ENCODE assay signal across 8 cellular contexts in genomic region chr1:198157241-198157846, GRCh38. TPM values are rescaled to one million over a fixed set of nuclear protein-coding genes. Genes with fewer than 3 reads are reported as not detected.
A peak's percentile ranks its signal among the peaks of the same experiment; 100 is the strongest.
DNase-seq lines count a peak whose midpoint lies in the region; ATAC-seq and TF ChIP-seq lines count a peak whose summit lies in the region.

No MANE protein-coding gene starts in this region.

- CTCF ChIA-PET in A673 (lab: Charles Lee): no interaction called here

- H3K27me3 ChIP-seq in A673 (replicated peaks; ENCODE audit: insufficient read depth, low read depth, low read length, poor library complexity) (no peaks in the 10 kb centered on the region), WERI-Rb-1 (ENCODE audit: insufficient read depth, low read depth, severe bottlenecking) (no peaks in the 10 kb centered on the region), breast epithelium (no peaks in the 10 kb centered on the region), iPS-20b (ENCODE audit: insufficient read depth, low read length) (no peaks in the 10 kb centered on the region), skeletal muscle tissue (ENCODE audit: control insufficient read depth in 3 of 3, insufficient read depth in 3 of 3, low read length in 3 of 3) (no peaks in the 10 kb centered on the region)

- peak; percentile 97 for DNase-seq in A673 (ENCODE audit: low spot score)
- peak; percentile 81 for DNase-seq in NCI-H2171 (lab: John Stamatoyannopoulos, UW)
- peak; percentile 98 for DNase-seq in WERI-Rb-1
- DNase-seq in breast epithelium (ENCODE audit: low spot score in 2 of 2): peak; percentile 84 to 90

- POLR2A ChIA-PET in A673 (lab: Charles Lee; ENCODE audit: low non-redundant PET): no interaction called here

- H3K36me3 ChIP-seq in A673 (ENCODE audit: insufficient read depth, low read length, poor library complexity, severe bottlenecking): no peaks in the 10 kb centered on the region
- no peaks in the 10 kb centered on the region for H3K36me3 ChIP-seq in WERI-Rb-1
- H3K36me3 ChIP-seq in breast epithelium: no peaks in the 10 kb centered on the region
- H3K36me3 ChIP-seq in iPS-20b (ENCODE audit: insufficient read depth, low read depth, low read length): no peaks in the 10 kb centered on the region
- H3K36me3 ChIP-seq in skeletal muscle tissue (ENCODE audit: control insufficient read depth in 3 of 3, insufficient read depth in 3 of 3, low read length in 3 of 3): no peaks in the 10 kb centered on the region

- ATAC-seq in GM18861 (IDR thresholded peaks at IDR 0.05; ENCODE audit: unreplicated experiment): peak; percentile 31
- peak; percentile 40 for ATAC-seq in HG03108 (IDR thresholded peaks at IDR 0.05; ENCODE audit: unreplicated experiment)

- peak overlapping the region; percentile 84; the same call in 1 of the 2 replicates for H3K9ac ChIP-seq in iPS-20b (ENCODE audit: low read depth, low read length)
- peak overlapping the region; percentile 78 to 87 (median 84) for H3K9ac ChIP-seq in skeletal muscle tissue (ENCODE audit: low read depth in 1 of 3, low read length in 3 of 3)

- peak; percentile 37 for TF ChIP-seq POLR2A in breast epithelium (IDR thresholded peaks at IDR 0.05)

- H3K4me1 ChIP-seq in A673 (ENCODE audit: insufficient read depth, low read length, poor library complexity, severe bottlenecking) (peaks cover 35% of the 10 kb centered on the region), breast epithelium (peaks cover 0 to 6% of the 10 kb centered on the region in 2 donors), iPS-20b (ENCODE audit: insufficient read depth, low read length) (peaks cover 16% of the 10 kb centered on the region), skeletal muscle tissue (ENCODE audit: control insufficient read depth in 3 of 3, insufficient read depth in 3 of 3, low read length in 3 of 3) (peaks cover 24 to 42% (median 35%) of the 10 kb centered on the region in 3 donors)

- no TSS peak for BruUV-seq in A673 (replicated peaks; lab: Mats Ljungman, UMichigan)

- TF ChIP-seq CTCF in A673 (conservative IDR thresholded peaks at IDR 0.05; ENCODE audit: low read depth, low read length) (no peak), WERI-Rb-1 (IDR thresholded peaks at IDR 0.05; ENCODE audit: low read depth, low read length) (no peak), breast epithelium (IDR thresholded peaks at IDR 0.05) (peak in 1 of 3 donors; percentile 6)

- H3K9me3 ChIP-seq in A673 (ENCODE audit: low read depth, low read length, poor library complexity, severe bottlenecking) (no peaks in the 10 kb centered on the region), WERI-Rb-1 (ENCODE audit: severe bottlenecking) (no peaks in the 10 kb centered on the region), breast epithelium (no peaks in the 10 kb centered on the region), iPS-20b (ENCODE audit: insufficient read depth, low read depth, low read length) (no peaks in the 10 kb centered on the region), skeletal muscle tissue (ENCODE audit: control insufficient read depth in 3 of 3, low read length in 3 of 3) (no peaks in the 10 kb centered on the region)

- H3K4me3 ChIP-seq in A673 (ENCODE audit: low read depth, low read length, poor library complexity, severe bottlenecking) (peak overlapping the region; percentile 92), WERI-Rb-1 (ENCODE audit: low read depth, low read length) (peak overlapping the region; percentile 75), breast epithelium (peak overlapping the region; percentile 94 to 100 (median 98)), iPS-20b (ENCODE audit: low read length) (peak overlapping the region; percentile 88), skeletal muscle tissue (ENCODE audit: low read length in 3 of 3) (peak overlapping the region; percentile 72 to 88 (median 84))

- intact Hi-C loops in A673 (cut with micrococcal nuclease; ENCODE audit: unreplicated experiment): loop anchor here (5.0 kb wide), 2 partner anchors 115 to 530 kb away; no protein-coding TSS in a partner anchor
- intact Hi-C loops in breast epithelium (cut with DNase I; ENCODE audit: low total_unique reads): loop anchor here (2.0 kb wide), 1 partner anchor 41 kb away; no protein-coding TSS in a partner anchor

- H3K27ac ChIP-seq in A673 (ENCODE audit: low read depth, low read length, poor library complexity, severe bottlenecking): peak overlapping the region; percentile 74
- peak overlapping the region; percentile 88 for H3K27ac ChIP-seq in WERI-Rb-1
- peak overlapping the region; percentile 99 for H3K27ac ChIP-seq in breast epithelium
- H3K27ac ChIP-seq in iPS-20b (ENCODE audit: low read length): no peak overlapping the region
- peak overlapping the region; percentile 95 for H3K27ac ChIP-seq in skeletal muscle tissue (ENCODE audit: low read depth, low read length)

RNA-seq across cellular contexts. Expression of gene NEK7, which starts 0.5 kb away (rescaled TPM):
- total RNA-seq in A673 (2021): 16.0 and 18.6 TPM in 2 replicates
- total RNA-seq in breast epithelium: 100 to 1,000 TPM in 2 of 3 donors, 10 to 100 TPM in 1; 82.3 to 187 (median 105) TPM
- 52.7 TPM for total RNA-seq in skeletal muscle tissue
